12 cellular contexts compared by ENCODE assay signal in the genomic region with DNA sequence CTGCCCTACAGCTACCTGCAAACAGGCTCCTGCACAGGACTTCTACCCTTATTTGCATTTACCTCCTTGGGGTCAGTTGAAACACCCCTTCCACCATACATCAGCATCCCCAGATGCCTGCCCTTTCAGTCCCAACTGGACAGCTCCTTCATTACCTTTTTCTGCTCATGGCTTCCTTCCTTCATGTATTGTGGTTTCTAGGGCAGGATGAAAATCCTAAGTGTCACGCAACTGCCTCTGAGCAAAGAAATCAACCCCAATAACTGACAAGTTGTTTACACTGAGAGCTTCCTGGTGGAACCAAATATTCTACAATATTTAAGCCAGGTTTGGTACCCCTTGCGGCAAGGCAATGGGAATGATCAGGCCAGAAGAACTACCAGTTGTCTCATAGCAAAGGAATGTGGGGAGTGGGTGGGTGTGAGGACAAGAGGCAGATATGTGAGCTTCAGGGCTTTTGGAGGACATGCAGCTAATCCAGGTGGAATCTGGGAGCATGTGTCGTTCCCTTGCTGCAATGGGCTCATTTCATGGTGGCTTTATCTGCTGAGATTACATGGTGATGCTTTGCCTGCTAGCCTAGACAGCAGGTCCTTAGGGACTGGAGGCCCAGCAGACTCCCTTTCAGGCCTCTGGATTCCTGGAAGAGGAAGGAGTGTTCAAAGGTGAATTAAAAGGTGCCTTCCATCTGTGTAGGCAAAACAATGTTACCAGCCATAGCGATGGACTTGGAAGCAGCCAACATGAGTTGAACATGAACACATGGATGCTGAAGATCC. TPM values are rescaled to one million over a fixed set of nuclear protein-coding genes. Genes with fewer than 3 reads are reported as not detected.
DNase-seq lines count a peak whose midpoint lies in the region; ATAC-seq and TF ChIP-seq lines count a peak whose summit lies in the region.
"Had no signal": no experiment of that assay in that cellular context is flagged by ENCODE, and none has a peak within 500 bp of the region (broad histone marks: within the 10 kb centered on the region; RNA-seq: fewer than 3 reads in every experiment).

No MANE protein-coding gene starts in this region.

- H3K4me3 ChIP-seq in MG63 (no peak overlapping the region), epithelial cell of esophagus (ENCODE audit: low read length) (no peak overlapping the region)
- H3K4me3 ChIP-seq: lung, neural progenitor cell had no signal

- ATAC-seq in HG03045 (IDR thresholded peaks at IDR 0.05; ENCODE audit: unreplicated experiment): no peak

- no peak for TF ChIP-seq CTCF in epithelial cell of esophagus (IDR thresholded peaks at IDR 0.05; ENCODE audit: insufficient read depth, low read depth, low read length, missing control alignments)

- H3K27me3 ChIP-seq in MG63: no peaks in the 10 kb centered on the region
- H3K27me3 ChIP-seq: neural progenitor cell had no signal

- H3K36me3 ChIP-seq in MG63: no peaks in the 10 kb centered on the region
- H3K36me3 ChIP-seq: neural progenitor cell had no signal

- H3K9me3 ChIP-seq in MG63: no peaks in the 10 kb centered on the region

- DNase-seq in activated CD8-positive, alpha-beta memory T cell treated with anti-CD3 and anti-CD28 coated beads for 24 hours: peak; percentile 38
- DNase-seq in activated CD8-positive, alpha-beta memory T cell treated with anti-CD3 and anti-CD28 coated beads, Interleukin-2, amount 50 U/mL, for 4 hours: no peak
- peak; percentile 22 for DNase-seq in MG63
- DNase-seq in epithelial cell of esophagus (ENCODE audit: low read depth): peak; percentile 48
- peak; percentile 6 for DNase-seq in stimulated activated CD8-positive, alpha-beta memory T cell treated with anti-CD3 and anti-CD28 coated beads, Interleukin-4, amount 100 ng/mL, for 48 hours
- DNase-seq in midbrain (lab: John Stamatoyannopoulos, UW): no peak
- no peak for DNase-seq in DMS114 treated with DMSO at 0.1 percent for 48 hours (lab: John Stamatoyannopoulos, UW; ENCODE audit: unreplicated experiment)
- DNase-seq: ACHN, NCI-H2227 treated with DMSO at 0.1 percent for 48 hours had no signal

RNA-seq across cellular contexts. Expression of gene PPCDC, which starts 34.9 kb away (rescaled TPM):
- total RNA-seq in MG63 (2014; rRNA removed; shearing (Covaris generic); ENCODE audit: low replicate concordance): 10.8 and 31.9 TPM in 2 replicates

Comparison
In these comparisons a context has a peak if more than half of its experiments do, and no peak if none do; other contexts are left out.
1. DNase-seq: peak in activated CD8-positive, alpha-beta memory T cell treated with anti-CD3 and anti-CD28 coated beads for 24 hours (single experiment), MG63 (single experiment), epithelial cell of esophagus (single experiment) and stimulated activated CD8-positive, alpha-beta memory T cell treated with anti-CD3 and anti-CD28 coated beads, Interleukin-4, amount 100 ng/mL, for 48 hours (single experiment); none in activated CD8-positive, alpha-beta memory T cell treated with anti-CD3 and anti-CD28 coated beads, Interleukin-2, amount 50 U/mL, for 4 hours (single experiment), midbrain (single experiment) and DMS114 treated with DMSO at 0.1 percent for 48 hours (single experiment).